In the genomic region with DNA sequence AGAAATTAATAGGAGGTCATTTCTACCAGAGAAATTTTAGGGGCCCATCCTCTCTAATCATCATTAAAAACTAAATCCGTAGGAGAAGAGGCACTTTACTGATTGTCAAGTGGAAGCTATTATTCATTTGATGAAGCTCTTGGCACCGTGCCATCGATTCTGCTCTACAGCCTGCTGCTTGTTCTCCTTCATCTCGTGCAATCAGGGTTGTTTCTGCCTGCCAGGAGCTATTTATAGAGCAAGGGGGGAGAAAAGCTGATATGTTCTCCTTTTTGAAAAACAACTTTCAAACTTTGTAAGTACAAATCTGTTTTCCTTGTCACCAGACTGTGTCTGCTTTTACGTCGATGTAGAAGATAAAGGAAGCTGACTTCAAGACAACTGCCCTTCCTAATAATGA, we compare ENCODE assay signal across 10 cellular contexts.
DNase-seq lines count a peak whose midpoint lies in the region; ATAC-seq and TF ChIP-seq lines count a peak whose summit lies in the region.
"Had no signal": no experiment of that assay in that cellular context is flagged by ENCODE, and none has a peak within 500 bp of the region (broad histone marks: within the 10 kb centered on the region; RNA-seq: fewer than 3 reads in every experiment).

No MANE protein-coding gene starts in this region.

- H3K27me3 ChIP-seq in BLaER1 (no peaks in the 10 kb centered on the region), spleen (replicated peaks in 1 of 7) (no peaks in the 10 kb centered on the region), left lung (no peaks in the 10 kb centered on the region)

- H3K4me1 Mint-ChIP-seq in stimulated activated naive B cell treated with anti-CD40 and anti-IgM and Interleukin-4, amounts not matched to agents 10 μg/mL and 1 μg/mL and 100 μg/mL, for 72 hours = no peaks in the 10 kb centered on the region
- H3K4me1 Mint-ChIP-seq: stimulated activated effector memory CD8-positive, alpha-beta T cell treated with anti-CD3 and anti-CD28 coated beads, Interleukin-12 subunit alpha, Interleukin-12 subunit beta, amount 100 ng/mL, for 72 hours had no signal

- DNase-seq in KBM-7 = peak; percentile 42
- DNase-seq in NCI-H524 treated with DMSO at 0.1 percent for 48 hours (lab: John Stamatoyannopoulos, UW) = peak; percentile 66
- DNase-seq in fibroblast of pulmonary artery (ENCODE audit: low read depth) = peak; percentile 2
- no peak for DNase-seq in stimulated activated naive B cell treated with anti-CD40 and anti-IgM and Interleukin-4, amounts not matched to agents 10 μg/mL and 1 μg/mL and 100 μg/mL, for 72 hours
- no peak for DNase-seq in spleen
- DNase-seq in left lung = no peak
- DNase-seq: CD4-positive, alpha-beta T cell had no signal

- H3K27ac ChIP-seq in BLaER1 = no peak overlapping the region
- no peak overlapping the region for H3K27ac ChIP-seq in spleen
- no peak overlapping the region for H3K27ac ChIP-seq in left lung

- intact Hi-C loops in spleen (cut with DNase I; ENCODE audit: low total_unique reads) (no loop called here), left lung (cut with DNase I) (no loop called here)

- H3K9ac ChIP-seq in BLaER1 = no peak overlapping the region

- TF ChIP-seq POLR2A in spleen (IDR thresholded peaks at IDR 0.05) = no peak

- H3K36me3 ChIP-seq in BLaER1 (no peaks in the 10 kb centered on the region), spleen (no peaks in the 10 kb centered on the region), left lung (no peaks in the 10 kb centered on the region)

- TF ChIP-seq CTCF in fibroblast of pulmonary artery (IDR thresholded peaks at IDR 0.05; ENCODE audit: low read length, missing control alignments) (no peak), spleen (IDR thresholded peaks at IDR 0.05 in 8 of 11, conservative IDR thresholded peaks at IDR 0.05 in 3 of 11) (no peak), left lung (IDR thresholded peaks at IDR 0.05) (no peak)

- H3K4me1 ChIP-seq in BLaER1 (peaks cover 6% of the 10 kb centered on the region; the same call in 1 of the 2 replicates), spleen (no peaks in the 10 kb centered on the region), left lung (no peaks in the 10 kb centered on the region)

- peak overlapping the region; percentile 26; the same call in 1 of the 2 replicates for H3K4me2 ChIP-seq in BLaER1

- no peak overlapping the region for H3K4me3 Mint-ChIP-seq in stimulated activated naive B cell treated with anti-CD40 and anti-IgM and Interleukin-4, amounts not matched to agents 10 μg/mL and 1 μg/mL and 100 μg/mL, for 72 hours
- H3K4me3 Mint-ChIP-seq: CD4-positive, alpha-beta T cell; stimulated activated effector memory CD8-positive, alpha-beta T cell treated with anti-CD3 and anti-CD28 coated beads, Interleukin-12 subunit alpha, Interleukin-12 subunit beta, amount 100 ng/mL, for 72 hours had no signal

- in situ Hi-C loops in KBM-7 (cut with MboI; ENCODE audit: low pct_unique_long_range_greater_than_20kb, low sequenced_read_pairs) = no loop called here

- no peak overlapping the region for H3K27ac Mint-ChIP-seq in stimulated activated naive B cell treated with anti-CD40 and anti-IgM and Interleukin-4, amounts not matched to agents 10 μg/mL and 1 μg/mL and 100 μg/mL, for 72 hours
- H3K27ac Mint-ChIP-seq: CD4-positive, alpha-beta T cell; stimulated activated effector memory CD8-positive, alpha-beta T cell treated with anti-CD3 and anti-CD28 coated beads, Interleukin-12 subunit alpha, Interleukin-12 subunit beta, amount 100 ng/mL, for 72 hours had no signal

- H4K20me1 ChIP-seq in BLaER1 = no peaks in the 10 kb centered on the region

- no peaks in the 10 kb centered on the region for H3K27me3 Mint-ChIP-seq in stimulated activated naive B cell treated with anti-CD40 and anti-IgM and Interleukin-4, amounts not matched to agents 10 μg/mL and 1 μg/mL and 100 μg/mL, for 72 hours
- H3K27me3 Mint-ChIP-seq: CD4-positive, alpha-beta T cell had no signal

- H3K9me3 Mint-ChIP-seq in stimulated activated naive B cell treated with anti-CD40 and anti-IgM and Interleukin-4, amounts not matched to agents 10 μg/mL and 1 μg/mL and 100 μg/mL, for 72 hours = peaks cover 0 to 1% of the 10 kb centered on the region in 2 donors
- H3K9me3 Mint-ChIP-seq: CD4-positive, alpha-beta T cell; stimulated activated effector memory CD8-positive, alpha-beta T cell treated with anti-CD3 and anti-CD28 coated beads, Interleukin-12 subunit alpha, Interleukin-12 subunit beta, amount 100 ng/mL, for 72 hours had no signal

- H3K9me3 ChIP-seq in BLaER1 (no peaks in the 10 kb centered on the region), spleen (no peaks in the 10 kb centered on the region), left lung (no peaks in the 10 kb centered on the region)

- H3K4me3 ChIP-seq in BLaER1 = no peak overlapping the region
- H3K4me3 ChIP-seq in fibroblast of pulmonary artery (replicated peaks; ENCODE audit: low read depth, low read length) = no peak overlapping the region
- H3K4me3 ChIP-seq in spleen = no peak overlapping the region
- H3K4me3 ChIP-seq in left lung = no peak overlapping the region

- 3 to 10% (median 4%) methylated on average over 6 of the region's 6 CpGs for WGBS in spleen, 5 donors

- ATAC-seq in HG02588 (IDR thresholded peaks at IDR 0.05; ENCODE audit: unreplicated experiment) (no peak), left lung (no peak)
- no peak for ATAC-seq in stimulated activated naive B cell treated with anti-CD40 and anti-IgM and Interleukin-4, amounts not matched to agents 10 μg/mL and 1 μg/mL and 100 μg/mL, for 72 hours (replicated peaks)
- ATAC-seq: stimulated activated effector memory CD8-positive, alpha-beta T cell treated with anti-CD3 and anti-CD28 coated beads, Interleukin-12 subunit alpha, Interleukin-12 subunit beta, amount 100 ng/mL, for 72 hours had no signal

- H3K36me3 Mint-ChIP-seq in stimulated activated naive B cell treated with anti-CD40 and anti-IgM and Interleukin-4, amounts not matched to agents 10 μg/mL and 1 μg/mL and 100 μg/mL, for 72 hours = no peaks in the 10 kb centered on the region
- H3K36me3 Mint-ChIP-seq: stimulated activated effector memory CD8-positive, alpha-beta T cell treated with anti-CD3 and anti-CD28 coated beads, Interleukin-12 subunit alpha, Interleukin-12 subunit beta, amount 100 ng/mL, for 72 hours had no signal

Comparison
In these comparisons a context has a peak if more than half of its experiments do, and no peak if none do; other contexts are left out.
1. DNase-seq: peak in KBM-7 (single experiment), NCI-H524 treated with DMSO at 0.1 percent for 48 hours (single experiment) and fibroblast of pulmonary artery (single experiment); none in stimulated activated naive B cell treated with anti-CD40 and anti-IgM and Interleukin-4, amounts not matched to agents 10 μg/mL and 1 μg/mL and 100 μg/mL, for 72 hours (single experiment), spleen (single experiment) and left lung (0 of 2).